ENCODE assay signal across 9 cellular contexts in the genomic region with DNA sequence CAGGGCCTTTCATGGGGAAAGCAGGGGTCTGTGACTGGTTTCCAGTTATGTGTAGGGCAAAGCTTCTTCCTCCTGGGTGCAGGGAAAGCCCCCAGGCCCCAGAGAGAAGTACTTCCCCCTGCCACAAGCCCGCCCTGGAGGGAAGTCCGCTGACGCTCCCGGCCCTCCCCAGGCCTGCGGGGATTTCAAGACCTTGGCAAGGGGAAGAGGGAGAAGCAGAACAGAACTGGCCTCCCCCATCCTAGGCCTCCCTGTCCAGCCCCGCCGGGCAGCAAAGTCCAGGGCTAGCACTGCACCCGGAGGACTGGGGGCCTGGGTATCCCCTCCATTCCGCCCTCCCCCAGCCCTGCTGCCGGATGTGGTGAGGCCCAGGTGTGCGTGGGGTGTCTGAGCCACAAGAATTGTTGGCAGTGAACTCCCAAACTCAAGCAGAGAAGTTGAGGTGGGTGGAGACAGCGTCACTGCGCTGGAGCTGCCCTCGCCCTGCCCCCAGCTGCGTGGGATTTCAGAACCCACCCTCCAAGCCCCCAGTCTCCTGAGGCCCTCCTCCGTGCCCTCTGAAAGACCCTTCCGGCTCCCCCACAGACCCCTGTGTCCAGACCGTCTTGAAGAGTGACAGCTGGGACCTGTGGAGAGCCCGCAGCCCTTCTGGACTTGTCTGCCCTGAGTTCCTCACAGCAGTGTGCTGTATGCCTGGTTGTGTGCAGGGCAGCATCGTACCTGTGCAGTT. TPM values are rescaled to one million over a fixed set of nuclear protein-coding genes. Genes with fewer than 3 reads are reported as not detected.
DNase-seq lines count a peak whose midpoint lies in the region; ATAC-seq, FAIRE-seq and TF ChIP-seq lines count a peak whose summit lies in the region.
"Had no signal": no experiment of that assay in that cellular context is flagged by ENCODE, and none has a peak within 500 bp of the region (broad histone marks: within the 10 kb centered on the region; RNA-seq: fewer than 3 reads in every experiment).

No MANE protein-coding gene starts in this region.

- peak; percentile 36 for ATAC-seq in HG02642 (IDR thresholded peaks at IDR 0.05; ENCODE audit: poor library complexity, unreplicated experiment)
- peak; percentile 3 for ATAC-seq in left lobe of liver

- DNase-seq in GM12892 (ENCODE audit: insufficient read length) (peak; percentile 87), RPMI8226 (peak; percentile 89), activated gamma-delta T cell treated with Interleukin-2 at 50 U/mL for 16 hours (peak; percentile 85), left lobe of liver (ENCODE audit: low spot score) (peak; percentile 56), dedifferentiated amniotic fluid mesenchymal stem cell (ENCODE audit: extremely low spot score) (no peak), COR-L47 (lab: John Stamatoyannopoulos, UW) (no peak)
- peak; percentile 84 to 88 for DNase-seq in stimulated activated CD8-positive, alpha-beta memory T cell treated with anti-CD3 and anti-CD28 coated beads, Interleukin-15, amount 100 ng/mL, for 4 hours (ENCODE audit: low read depth in 2 of 2)

- peak; percentile 73; the same call in 1 of the 2 replicates for TF ChIP-seq POLR2A in GM12892 (IDR thresholded peaks at IDR 0.05; ENCODE audit: low read depth, low read length)

- no peak for FAIRE-seq in GM12892 (lab: Jason Lieb, UNC)

RNA-seq across cellular contexts. Expression of a gene that starts 1.1 kb away (rescaled TPM):
- polyA plus RNA-seq in GM12892 (2012; ENCODE audit: missing spikeins) = 160 TPM
- 0.98 TPM for total RNA-seq in left lobe of liver

RNA-seq across cellular contexts. Expression of a gene that starts 8.0 kb away (rescaled TPM):
- polyA plus RNA-seq in GM12892 (2012; ENCODE audit: missing spikeins) = 1.3 TPM
- not detected for total RNA-seq in left lobe of liver
- total RNA-seq: myocyte had no signal

RNA-seq across cellular contexts. Expression of a gene that starts 29.9 kb away (rescaled TPM):
- not detected for polyA plus RNA-seq in GM12892 (2012; ENCODE audit: missing spikeins)
- 11.4 TPM for total RNA-seq in left lobe of liver
- total RNA-seq: myocyte had no signal

Comparison
In these comparisons a context has a peak if more than half of its experiments do, and no peak if none do; other contexts are left out.
1. DNase-seq: peak in GM12892 (single experiment), RPMI8226 (single experiment), activated gamma-delta T cell treated with Interleukin-2 at 50 U/mL for 16 hours (single experiment), left lobe of liver (single experiment) and stimulated activated CD8-positive, alpha-beta memory T cell treated with anti-CD3 and anti-CD28 coated beads, Interleukin-15, amount 100 ng/mL, for 4 hours (2 of 2); none in dedifferentiated amniotic fluid mesenchymal stem cell (single experiment) and COR-L47 (single experiment).